Comparison of ENCODE assay signal across 9 cellular contexts in genomic region chr6:106637718-106638341, GRCh38. TPM values are rescaled to one million over a fixed set of nuclear protein-coding genes. Genes with fewer than 3 reads are reported as not detected.
DNase-seq lines count a peak whose midpoint lies in the region; ATAC-seq and TF ChIP-seq lines count a peak whose summit lies in the region.
"Had no signal": no experiment of that assay in that cellular context is flagged by ENCODE, and none has a peak within 500 bp of the region (broad histone marks: within the 10 kb centered on the region; RNA-seq: fewer than 3 reads in every experiment).

No MANE protein-coding gene starts in this region.

- no peak overlapping the region for H2AK5ac ChIP-seq in neuronal stem cell (ENCODE audit: low read depth, low read length)

- H3K9me2 ChIP-seq in DOHH2 (replicated peaks; ENCODE audit: control insufficient read depth, low read length), result no peaks in the 10 kb centered on the region

- no peak overlapping the region for H2BK15ac ChIP-seq in neuronal stem cell (ENCODE audit: low read length)

- H3K4me1 ChIP-seq in DOHH2 (ENCODE audit: control insufficient read depth, low read length) (peaks cover 76% of the 10 kb centered on the region), neuronal stem cell (ENCODE audit: control insufficient read depth in 2 of 2, insufficient read depth in 1 of 2, low read depth in 1 of 2, low read length in 2 of 2) (no peaks in the 10 kb centered on the region)

- peaks cover 82% of the 10 kb centered on the region for H3K79me2 ChIP-seq in DOHH2 (ENCODE audit: control insufficient read depth, low read length)

- no CpG with 5 or more reads among the region's 6 CpGs for WGBS in neuronal stem cell (ENCODE audit: extremely low coverage in 2 of 2, insufficient read length in 2 of 2, insufficient replicate concordance in 1 of 2), 2 donors

- peak overlapping the region; percentile 93 for H3K27ac ChIP-seq in DOHH2 (ENCODE audit: low read depth, low read length)
- no peak overlapping the region for H3K27ac ChIP-seq in neuronal stem cell (replicated peaks; ENCODE audit: low read length)

- no peak overlapping the region for H2BK5ac ChIP-seq in neuronal stem cell (ENCODE audit: low read length)

- no peak overlapping the region for H4K8ac ChIP-seq in neuronal stem cell (ENCODE audit: low read depth, low read length)

- no peak overlapping the region for H2BK12ac ChIP-seq in neuronal stem cell (ENCODE audit: low read length)

- H2BK120ac ChIP-seq in neuronal stem cell (ENCODE audit: low read depth, low read length), result no peak overlapping the region

- H2AFZ ChIP-seq in neuronal stem cell (ENCODE audit: low read length), result no peak overlapping the region

- H3K4ac ChIP-seq in neuronal stem cell (ENCODE audit: low read length), result no peak overlapping the region

- TF ChIP-seq CTCF in DOHH2 (IDR thresholded peaks at IDR 0.05; ENCODE audit: low read depth, low read length, poor library complexity, severe bottlenecking), result no peak

- CTCF ChIA-PET in HEK293T (lab: Yijun Ruan, JAX), result interaction anchor here (0.5 kb wide), 1 partner anchor 246 kb away, joined by 3 read pairs; no protein-coding TSS in a partner anchor

- H3K18ac ChIP-seq in neuronal stem cell (ENCODE audit: low read length), result no peak overlapping the region

- ATAC-seq in GM19328 (IDR thresholded peaks at IDR 0.05; ENCODE audit: unreplicated experiment), result peak; percentile 65
- peak; percentile 58 for ATAC-seq in HG02943 (IDR thresholded peaks at IDR 0.05; ENCODE audit: low read depth, unreplicated experiment)

- DNase-seq in NOMO-1 treated with dmso at 0.1 percent for 144 hours (lab: John Stamatoyannopoulos, UW; ENCODE audit: unreplicated experiment), result peak; percentile 71
- DNase-seq in HEK293T (ENCODE audit: extremely low spot score), result no peak
- no peak for DNase-seq in neuronal stem cell (ENCODE audit: low spot score)
- DNase-seq in HUDEP-2 (lab: John Stamatoyannopoulos, UW; ENCODE audit: unreplicated experiment in 76 of 76), result no peak
- DNase-seq in T1000 (lab: John Stamatoyannopoulos, UW), result no peak
- DNase-seq: NCI-H524 had no signal

- H3K23ac ChIP-seq in neuronal stem cell (ENCODE audit: low read depth, low read length, poor library complexity), result no peak overlapping the region

- H3K4me3 ChIP-seq in DOHH2 (ENCODE audit: low read length) (peak overlapping the region; percentile 64), neuronal stem cell (ENCODE audit: low read length in 2 of 2) (no peak overlapping the region)

- H3K36me3 ChIP-seq in DOHH2 (ENCODE audit: control insufficient read depth, low read length), result peaks cover 70% of the 10 kb centered on the region
- H3K36me3 ChIP-seq in neuronal stem cell (replicated peaks in 1 of 2; ENCODE audit: control insufficient read depth in 2 of 2, insufficient read depth in 2 of 2, low read length in 2 of 2), result peaks cover 3 to 25% of the 10 kb centered on the region in 2 donors

- POLR2A ChIA-PET in HEK293T (lab: Yijun Ruan, JAX), result no interaction called here

- H3K27me3 ChIP-seq in DOHH2 (ENCODE audit: control insufficient read depth, low read length) (no peaks in the 10 kb centered on the region; the same call in 1 of the 2 replicates), neuronal stem cell (ENCODE audit: control insufficient read depth in 3 of 3, insufficient read depth in 3 of 3, low read depth in 1 of 3, low read length in 3 of 3) (no peaks in the 10 kb centered on the region)

- H4K20me1 ChIP-seq in DOHH2 (ENCODE audit: control insufficient read depth, insufficient read depth, low read depth, low read length), result no peaks in the 10 kb centered on the region

- no peak overlapping the region for H4K91ac ChIP-seq in neuronal stem cell (ENCODE audit: low read depth, low read length, poor library complexity)

- H3K79me1 ChIP-seq in neuronal stem cell (ENCODE audit: low read depth, low read length), result peaks cover 1% of the 10 kb centered on the region

- H3F3A ChIP-seq in DOHH2 (ENCODE audit: control insufficient read depth, insufficient read depth), result peaks cover 14% of the 10 kb centered on the region

- H3K9ac ChIP-seq in neuronal stem cell (ENCODE audit: low read depth, low read length, poor library complexity), result no peak overlapping the region

- H3K9me3 ChIP-seq in DOHH2 (ENCODE audit: control insufficient read depth, insufficient read depth, low read length) (no peaks in the 10 kb centered on the region), neuronal stem cell (replicated peaks in 1 of 2; ENCODE audit: control insufficient read depth in 2 of 2, insufficient read depth in 1 of 2, low read depth in 1 of 2, low read length in 2 of 2) (no peaks in the 10 kb centered on the region)

- peak overlapping the region; percentile 77 for H3K4me2 ChIP-seq in DOHH2 (ENCODE audit: low read length)
- no peak overlapping the region for H3K4me2 ChIP-seq in neuronal stem cell (ENCODE audit: insufficient read depth, low read length, poor library complexity, severe bottlenecking)

- no peak overlapping the region for H3K14ac ChIP-seq in neuronal stem cell (ENCODE audit: low read length)

TF ChIP-seq in HEK293T, 16 proteins besides CTCF, POLR2A, EP300 and RAD21:
- no peak for TF ChIP-seq SUZ12 (IDR thresholded peaks at IDR 0.05)
- no peak for TF ChIP-seq FOXM1 (IDR thresholded peaks at IDR 0.05; ENCODE audit: borderline replicate concordance)
- no peak for TF ChIP-seq ELF4 (IDR thresholded peaks at IDR 0.05)
- no peak for TF ChIP-seq HDGF (IDR thresholded peaks at IDR 0.05; ENCODE audit: borderline replicate concordance)
- TF ChIP-seq ZNF384 (IDR thresholded peaks at IDR 0.05), result no peak
- TF ChIP-seq FOXK2 (IDR thresholded peaks at IDR 0.05), result no peak
- no peak for TF ChIP-seq FOXA1 (IDR thresholded peaks at IDR 0.05)
- TF ChIP-seq, protein P1, sequence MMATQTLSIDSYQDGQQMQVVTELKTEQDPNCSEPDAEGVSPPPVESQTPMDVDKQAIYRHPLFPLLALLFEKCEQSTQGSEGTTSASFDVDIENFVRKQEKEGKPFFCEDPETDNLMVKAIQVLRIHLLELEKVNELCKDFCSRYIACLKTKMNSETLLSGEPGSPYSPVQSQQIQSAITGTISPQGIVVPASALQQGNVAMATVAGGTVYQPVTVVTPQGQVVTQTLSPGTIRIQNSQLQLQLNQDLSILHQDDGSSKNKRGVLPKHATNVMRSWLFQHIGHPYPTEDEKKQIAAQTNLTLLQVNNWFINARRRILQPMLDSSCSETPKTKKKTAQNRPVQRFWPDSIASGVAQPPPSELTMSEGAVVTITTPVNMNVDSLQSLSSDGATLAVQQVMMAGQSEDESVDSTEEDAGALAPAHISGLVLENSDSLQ (IDR thresholded peaks at IDR 0.05), result no peak
- no peak for TF ChIP-seq LEF1 (IDR thresholded peaks at IDR 0.05; ENCODE audit: borderline replicate concordance)
- TF ChIP-seq L3MBTL2 (conservative IDR thresholded peaks at IDR 0.05), result no peak
- no peak for TF ChIP-seq ARNT (IDR thresholded peaks at IDR 0.05)
- no peak for TF ChIP-seq NFRKB (IDR thresholded peaks at IDR 0.05)
- no peak for TF ChIP-seq TARDBP (IDR thresholded peaks at IDR 0.05)
- no peak for TF ChIP-seq SP1 (IDR thresholded peaks at IDR 0.05)
- TF ChIP-seq CTBP1 (IDR thresholded peaks at IDR 0.05; ENCODE audit: borderline replicate concordance), result no peak
- TF ChIP-seq BHLHE40 (IDR thresholded peaks at IDR 0.05; ENCODE audit: borderline replicate concordance), result no peak

RNA-seq across cellular contexts. Expression of gene QRSL1, which starts 8.5 kb away (rescaled TPM):
- 9.1 TPM for polyA plus RNA-seq in neuronal stem cell (2013, experiment 1 of 2)
- 9.5 TPM for polyA plus RNA-seq in neuronal stem cell (2013, experiment 2 of 2)

RNA-seq across cellular contexts. Expression of gene RTN4IP1, which starts 8.5 kb away (rescaled TPM):
- 7.8 TPM for polyA plus RNA-seq in neuronal stem cell (2013, experiment 1 of 2)
- polyA plus RNA-seq in neuronal stem cell (2013, experiment 2 of 2), result 8.4 TPM
